ENCODE assay signal across 25 cellular contexts in the genomic region with DNA sequence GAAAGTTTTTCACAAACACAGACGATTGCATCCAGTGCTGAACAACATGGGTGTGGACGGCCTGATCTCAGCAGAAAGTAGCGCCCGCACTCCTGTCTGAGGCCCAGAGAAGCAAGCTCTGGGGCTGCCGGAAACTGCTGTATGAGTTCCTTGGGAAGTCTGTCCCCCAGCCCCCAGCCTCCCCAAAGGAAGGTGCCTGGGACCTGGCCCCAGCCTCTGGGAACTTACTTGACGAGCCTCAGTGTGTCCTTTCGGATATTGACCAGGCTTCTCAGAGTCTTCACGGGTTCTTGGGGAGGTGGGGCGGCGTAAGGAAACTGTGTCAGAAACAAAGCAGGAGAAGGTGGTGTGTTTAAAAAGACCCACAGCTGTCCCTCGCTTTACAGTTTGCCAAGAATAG. TPM values are rescaled to one million over a fixed set of nuclear protein-coding genes. Genes with fewer than 3 reads are reported as not detected.
"Had no signal": no experiment of that assay in that cellular context is flagged by ENCODE, and none has a peak within 500 bp of the region (broad histone marks: within the 10 kb centered on the region; RNA-seq: fewer than 3 reads in every experiment).

No MANE protein-coding gene starts in this region.

- H3K36me3 Mint-ChIP-seq: brain had no signal

- H3K4me1 Mint-ChIP-seq: activated B cell treated with CpG ODN at 0.5 μM for 24 hours; activated T-helper 17 cell treated with anti-CD3 and anti-CD28 coated beads, Interleukin-2, amount 50 U/mL, for 72 hours had no signal

- H3K4me3 Mint-ChIP-seq: activated B cell treated with CpG ODN at 0.5 μM for 24 hours; activated CD4-positive, alpha-beta T cell treated with anti-CD3 and anti-CD28 coated beads, Interleukin-2, amount 10 ng/mL, durations not matched to agents 24 days and 14 days; activated CD8-positive, alpha-beta memory T cell treated with anti-CD3 and anti-CD28 coated beads, Interleukin-2, amount 10 ng/mL, durations not matched to agents 7 days and 5 days; activated naive CD4-positive, alpha-beta T cell treated with anti-CD3 and anti-CD28 coated beads, Interleukin-2, amount 10 ng/mL, durations not matched to agents 7 days and 5 days; activated T-helper 17 cell treated with anti-CD3 and anti-CD28 coated beads, Interleukin-2, amount 50 U/mL, for 72 hours; brain; central memory CD8-positive, alpha-beta T cell; T-helper 1 cell treated with Interleukin-12 subunit alpha and Interleukin-12 subunit beta and Interleukin-4 antibody, amounts not matched to agents 30 μg/mL and 1 μg/mL, for 36 hours had no signal

- H3K9me3 Mint-ChIP-seq: activated B cell treated with CpG ODN at 0.5 μM for 24 hours; activated CD4-positive, alpha-beta T cell treated with anti-CD3 and anti-CD28 coated beads, Interleukin-2, amount 10 ng/mL, durations not matched to agents 24 days and 14 days; activated naive CD4-positive, alpha-beta T cell treated with anti-CD3 and anti-CD28 coated beads, Interleukin-2, amount 10 ng/mL, durations not matched to agents 7 days and 5 days; activated T-helper 17 cell treated with anti-CD3 and anti-CD28 coated beads, Interleukin-2, amount 50 U/mL, for 72 hours; brain; central memory CD8-positive, alpha-beta T cell; T-helper 1 cell treated with Interleukin-12 subunit alpha and Interleukin-12 subunit beta and Interleukin-4 antibody, amounts not matched to agents 30 μg/mL and 1 μg/mL, for 36 hours had no signal

- H3K27me3 Mint-ChIP-seq: activated B cell treated with CpG ODN at 0.5 μM for 24 hours; activated CD4-positive, alpha-beta T cell treated with anti-CD3 and anti-CD28 coated beads, Interleukin-2, amount 10 ng/mL, durations not matched to agents 24 days and 14 days; activated CD8-positive, alpha-beta memory T cell treated with anti-CD3 and anti-CD28 coated beads, Interleukin-2, amount 10 ng/mL, durations not matched to agents 7 days and 5 days; activated naive CD4-positive, alpha-beta T cell treated with anti-CD3 and anti-CD28 coated beads, Interleukin-2, amount 10 ng/mL, durations not matched to agents 7 days and 5 days; activated T-helper 17 cell treated with anti-CD3 and anti-CD28 coated beads, Interleukin-2, amount 50 U/mL, for 72 hours; brain; central memory CD8-positive, alpha-beta T cell had no signal

- H3K27ac Mint-ChIP-seq: activated B cell treated with CpG ODN at 0.5 μM for 24 hours; activated CD4-positive, alpha-beta T cell treated with anti-CD3 and anti-CD28 coated beads, Interleukin-2, amount 10 ng/mL, durations not matched to agents 24 days and 14 days; activated CD8-positive, alpha-beta memory T cell treated with anti-CD3 and anti-CD28 coated beads, Interleukin-2, amount 10 ng/mL, durations not matched to agents 7 days and 5 days; activated naive CD4-positive, alpha-beta T cell treated with anti-CD3 and anti-CD28 coated beads, Interleukin-2, amount 10 ng/mL, durations not matched to agents 7 days and 5 days; activated T-helper 17 cell treated with anti-CD3 and anti-CD28 coated beads, Interleukin-2, amount 50 U/mL, for 72 hours; T-helper 1 cell treated with Interleukin-12 subunit alpha and Interleukin-12 subunit beta and Interleukin-4 antibody, amounts not matched to agents 30 μg/mL and 1 μg/mL, for 36 hours had no signal

- ATAC-seq: activated CD8-positive, alpha-beta memory T cell treated with anti-CD3 and anti-CD28 coated beads, Interleukin-2, amount 10 ng/mL, durations not matched to agents 7 days and 5 days; activated T-helper 17 cell treated with anti-CD3 and anti-CD28 coated beads, Interleukin-2, amount 50 U/mL, for 72 hours had no signal

- DNase-seq: activated B cell treated with CpG ODN at 0.5 μM for 24 hours; activated CD4-positive, alpha-beta T cell treated with anti-CD3 and anti-CD28 coated beads for 1 hour; activated CD4-positive, alpha-beta T cell treated with anti-CD3 and anti-CD28 coated beads, Interleukin-2, amount 10 ng/mL, durations not matched to agents 24 days and 14 days; activated CD4-positive, alpha-beta T cell treated with anti-CD3 and anti-CD28 coated beads, Interleukin-2, amount 50 U/mL, for 48 hours; activated CD8-positive, alpha-beta memory T cell treated with anti-CD3 and anti-CD28 coated beads, Interleukin-2, amount 10 ng/mL, durations not matched to agents 7 days and 5 days; activated gamma-delta T cell; activated naive CD4-positive, alpha-beta T cell treated with anti-CD3 and anti-CD28 coated beads, Interleukin-2, amount 10 ng/mL, durations not matched to agents 7 days and 5 days; activated T-cell treated with anti-CD3 and anti-CD28 coated beads, Interleukin-2, amount 50 U/mL, for 48 hours; amniotic stem cell; Kasumi-1; KBM-7; NCI-H1048; NCI-H1694 treated with DMSO at 0.1 percent for 48 hours; NCI-H2029 treated with DMSO at 0.1 percent for 48 hours; NCI-H345; NCI-H510A; NCI-H526 treated with DMSO at 0.1 percent for 48 hours; NCI-H82; NK-92 treated with Interleukin-12 subunit alpha and Interleukin-12 subunit beta, amount 100 ng/mL, for 24 hours; SHP77 had no signal

RNA-seq across cellular contexts. Expression of a gene that starts 32.4 kb away (rescaled TPM):
- total RNA-seq: SK-MEL-5 had no signal
